8 cellular contexts compared by ENCODE assay signal in genomic region chr16:84647830-84648594, GRCh38. TPM values are rescaled to one million over a fixed set of nuclear protein-coding genes. Genes with fewer than 3 reads are reported as not detected.
DNase-seq lines count a peak whose midpoint lies in the region; ATAC-seq and TF ChIP-seq lines count a peak whose summit lies in the region.

KLHL36 (plus strand) TSS chr16:84648511; CDS start chr16:84650868, 2,357 bp downstream.

- H3K36me3 ChIP-seq in CD4-positive, alpha-beta memory T cell (ENCODE audit: insufficient read depth, low read length) = peaks cover 15% of the 10 kb centered on the region

- peaks cover 30 to 53% (median 41%) of the 10 kb centered on the region in 4 donors for H3K4me1 Mint-ChIP-seq in CD4-positive, alpha-beta memory T cell

- peaks cover 47% of the 10 kb centered on the region for H3K4me1 ChIP-seq in CD4-positive, alpha-beta memory T cell (ENCODE audit: insufficient read depth, low read length)

- H3K9me3 Mint-ChIP-seq in CD4-positive, alpha-beta memory T cell = no peaks in the 10 kb centered on the region

- CTCF ChIA-PET in CD4-positive, alpha-beta memory T cell (lab: Charles Lee; ENCODE audit: partially characterized antibody) = interaction anchor here (0.9 to 1.3 kb wide), 6 partner anchors 10 to 142 kb away, joined by 3 to 6 read pairs (median 4); no protein-coding TSS in a partner anchor

- no peaks in the 10 kb centered on the region for H3K27me3 Mint-ChIP-seq in CD4-positive, alpha-beta memory T cell

- no peaks in the 10 kb centered on the region for H3K9me3 ChIP-seq in CD4-positive, alpha-beta memory T cell (ENCODE audit: control insufficient read depth in 1 of 2, low read length in 2 of 2)

- peak within 1 kb of the TSS; percentile 86 to 97 (median 96) for H3K27ac Mint-ChIP-seq in CD4-positive, alpha-beta memory T cell

- TF ChIP-seq CTCF in astrocyte of the spinal cord (IDR thresholded peaks at IDR 0.05; ENCODE audit: low read depth, low read length) = peak; percentile 3

- POLR2A ChIA-PET in CD4-positive, alpha-beta memory T cell (lab: Charles Lee; ENCODE audit: partially characterized antibody) = interaction anchor here (0.6 to 5.0 kb wide), 19 partner anchors 9 to 380 kb away, joined by 3 to 28 read pairs (median 5); partner anchors contain the start of genes COTL1 and KIAA0513

- peak within 1 kb of the TSS; percentile 86 to 96 (median 94) for H3K4me3 Mint-ChIP-seq in CD4-positive, alpha-beta memory T cell

- H3K4me3 ChIP-seq in CD4-positive, alpha-beta memory T cell (ENCODE audit: low read length in 2 of 2) = peak within 1 kb of the TSS; percentile 32 to 75
- H3K4me3 ChIP-seq in astrocyte of the spinal cord (ENCODE audit: low read depth, low read length) (peak within 1 kb of the TSS; percentile 61), iPS-11a (ENCODE audit: low read depth, low read length) (peak within 1 kb of the TSS; percentile 65), skeletal muscle cell (ENCODE audit: low read depth, low read length) (peak within 1 kb of the TSS; percentile 71)

- H3K27me3 ChIP-seq in CD4-positive, alpha-beta memory T cell (ENCODE audit: insufficient read depth, low read length) = no peaks in the 10 kb centered on the region

- intact Hi-C loops in CD4-positive, alpha-beta memory T cell (cut with micrococcal nuclease) = loop anchor here (2.0 kb wide), 1 partner anchor 53 kb away; no protein-coding TSS in a partner anchor

- peak within 1 kb of the TSS; percentile 62 for H3K27ac ChIP-seq in CD4-positive, alpha-beta memory T cell (ENCODE audit: low read depth, low read length)

- peaks cover 14 to 34% of the 10 kb centered on the region in 2 donors for H3K36me3 Mint-ChIP-seq in CD4-positive, alpha-beta memory T cell

- peak; percentile 68 to 76 (median 72) for DNase-seq in CD4-positive, alpha-beta memory T cell
- DNase-seq in T-helper 22 cell (ENCODE audit: low read depth) (peak; percentile 60), astrocyte of the spinal cord (ENCODE audit: low read depth, low spot score) (no peak), skeletal muscle cell (ENCODE audit: low read depth) (no peak), NCI-H446 treated with DMSO at 0.1 percent for 48 hours (lab: John Stamatoyannopoulos, UW) (no peak)

- peak; percentile 86 for ATAC-seq in GM19324 (IDR thresholded peaks at IDR 0.05; ENCODE audit: low FRiP score, unreplicated experiment)
- ATAC-seq in HG03457 (IDR thresholded peaks at IDR 0.05; ENCODE audit: unreplicated experiment) = peak; percentile 78

- in situ Hi-C loops in astrocyte of the spinal cord (cut with HindIII; ENCODE audit: low sequenced_read_pairs) = no loop called here

RNA-seq across cellular contexts. Expression of gene KLHL36, which starts in this region (rescaled TPM):
- 100 to 1,000 TPM; 131 to 149 TPM for total RNA-seq in CD4-positive, alpha-beta memory T cell
- polyA plus RNA-seq in CD4-positive, alpha-beta memory T cell = 10 to 100 TPM; 28.2 to 43.0 TPM

Comparison
In these comparisons a context has a peak if more than half of its experiments do, and no peak if none do; other contexts are left out.
1. DNase-seq: peak in CD4-positive, alpha-beta memory T cell (5 of 5) and T-helper 22 cell (single experiment); none in astrocyte of the spinal cord (single experiment), skeletal muscle cell (single experiment) and NCI-H446 treated with DMSO at 0.1 percent for 48 hours (single experiment).
2. Peak in every context shown above with its lines, with median percentiles within 50 percentile points of each other: H3K4me3 ChIP-seq.